Comparison of ENCODE assay signal across 10 cellular contexts in the genomic region with DNA sequence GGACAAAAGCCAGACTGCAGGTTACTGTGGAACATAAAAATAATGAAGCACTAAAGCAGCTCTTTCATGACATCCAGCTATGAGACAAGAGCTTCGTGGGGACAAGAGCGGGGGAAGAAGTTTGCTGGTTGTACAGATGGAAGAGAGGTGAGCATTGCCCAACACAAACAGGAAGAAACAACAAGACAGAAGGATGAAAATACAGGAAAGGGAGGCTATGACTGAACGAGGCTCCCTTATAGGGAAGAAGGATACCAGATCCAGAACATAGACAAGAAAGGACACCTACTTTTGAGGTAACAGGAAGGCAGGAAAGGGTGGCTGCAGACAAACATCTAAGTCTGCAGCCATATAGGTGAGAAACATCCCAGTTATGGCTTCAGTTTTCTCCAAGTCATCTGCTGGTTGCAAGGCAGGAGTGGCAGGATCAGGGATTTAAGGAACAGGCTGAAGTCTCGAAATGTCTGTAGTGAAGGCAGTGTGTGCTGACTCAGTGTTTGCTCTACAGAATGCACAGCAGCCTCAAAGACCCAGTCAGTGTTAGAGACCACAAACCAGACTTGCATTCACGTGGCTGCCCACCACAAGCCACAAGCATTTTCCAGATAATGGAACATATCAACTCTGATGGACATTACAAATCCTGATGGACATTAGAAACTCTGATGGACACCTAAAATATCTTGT. TPM values are rescaled to one million over a fixed set of nuclear protein-coding genes. Genes with fewer than 3 reads are reported as not detected.
DNase-seq lines count a peak whose midpoint lies in the region; ATAC-seq, FAIRE-seq and TF ChIP-seq lines count a peak whose summit lies in the region.
"Had no signal": no experiment of that assay in that cellular context is flagged by ENCODE, and none has a peak within 500 bp of the region (broad histone marks: within the 10 kb centered on the region; RNA-seq: fewer than 3 reads in every experiment).

No MANE protein-coding gene starts in this region.

- peaks cover 18% of the 10 kb centered on the region for H3K4me1 Mint-ChIP-seq in activated B cell treated with CpG ODN at 0.5 μM for 24 hours

- H3K27me3 ChIP-seq in hepatocyte, result no peaks in the 10 kb centered on the region
- H3K27me3 ChIP-seq: Peyer's patch had no signal

- FAIRE-seq in A549 (lab: Jason Lieb, UNC), result no peak

- peaks cover 64% of the 10 kb centered on the region for H3K4me1 ChIP-seq in A549
- H3K4me1 ChIP-seq in hepatocyte (ENCODE audit: insufficient read depth), result peaks cover 11% of the 10 kb centered on the region

- no peaks in the 10 kb centered on the region for H3K79me2 ChIP-seq in hepatocyte

- ATAC-seq in A549 (peak in 1 of 2 experiments; percentile 31; a peak in 2 of 6 replicates), activated B cell treated with CpG ODN at 0.5 μM for 24 hours (ENCODE audit: low read depth) (no peak), HG02571 (IDR thresholded peaks at IDR 0.05; ENCODE audit: unreplicated experiment) (no peak), HG03095 (IDR thresholded peaks at IDR 0.05; ENCODE audit: unreplicated experiment) (no peak)

- peak overlapping the region; percentile 11 for H3K4me3 Mint-ChIP-seq in activated B cell treated with CpG ODN at 0.5 μM for 24 hours

- TF ChIP-seq RAD21 in A549 (conservative IDR thresholded peaks at IDR 0.05 in 1 of 2, IDR thresholded peaks at IDR 0.05 in 1 of 2), result no peak

- peak overlapping the region; percentile 94 to 99 for H3K27ac ChIP-seq in A549
- no peak overlapping the region for H3K27ac ChIP-seq in hepatocyte
- H3K27ac ChIP-seq: Peyer's patch had no signal

- no peaks in the 10 kb centered on the region for H3K9me2 ChIP-seq in hepatocyte (replicated peaks; ENCODE audit: insufficient read depth)

- H3K9me3 ChIP-seq in A549 (no peaks in the 10 kb centered on the region), hepatocyte (ENCODE audit: low read depth) (no peaks in the 10 kb centered on the region)
- H3K9me3 ChIP-seq: Peyer's patch had no signal

- intact Hi-C loops in activated B cell treated with CpG ODN at 0.5 μM for 24 hours (cut with micrococcal nuclease), result loop anchor here (2.0 to 10.0 kb wide), 7 partner anchors 71 to 1568 kb away; a partner anchor contains a TSS
- intact Hi-C loops in lower leg skin (cut with DNase I; ENCODE audit: low total_unique reads), result no loop called here

- TF ChIP-seq POLR2A in A549 (IDR thresholded peaks at IDR 0.05; ENCODE audit: low read length) (no peak), lower leg skin (IDR thresholded peaks at IDR 0.05) (no peak)

- no peaks in the 10 kb centered on the region for H3K36me3 Mint-ChIP-seq in activated B cell treated with CpG ODN at 0.5 μM for 24 hours (ENCODE audit: low read depth)
- H3K36me3 Mint-ChIP-seq: mesothelial cell of epicardium had no signal

- 53% methylated on average over 5 of the region's 5 CpGs for whole genome bisulfite sequencing in A549 (ENCODE audit: missing lambda C conversion rate)
- 83% methylated on average over 5 of the region's 5 CpGs for WGBS in hepatocyte (ENCODE audit: low lambda C conversion rate, missing lambda C conversion rate)
- WGBS in lower leg skin, 2 donors, result 80 to 81% methylated on average over 5 of the region's 5 CpGs

- H3K4me2 ChIP-seq in A549, result peak overlapping the region; percentile 80
- H3K4me2 ChIP-seq in hepatocyte, result peak overlapping the region; percentile 94

- POLR2A ChIA-PET in A549 (lab: Yijun Ruan, JAX) (no interaction called here), activated B cell treated with CpG ODN at 0.5 μM for 24 hours (lab: Charles Lee) (no interaction called here)

- no peaks in the 10 kb centered on the region for H3K36me3 ChIP-seq in hepatocyte (replicated peaks; ENCODE audit: insufficient read depth, low read depth)
- H3K36me3 ChIP-seq: Peyer's patch had no signal

- DNase-seq in A549 (ENCODE audit: low read depth in 1 of 2, low spot score in 1 of 2) (no peak), GM03348 (ENCODE audit: low spot score) (peak; percentile 64), activated B cell treated with CpG ODN at 0.5 μM for 24 hours (no peak), hepatocyte (ENCODE audit: low spot score) (peak; percentile 23), NCI-H128 (lab: John Stamatoyannopoulos, UW; ENCODE audit: unreplicated experiment) (no peak), lower leg skin (ENCODE audit: low spot score in 2 of 2) (no peak)
- DNase-seq: Peyer's patch had no signal

- H3K4me3 ChIP-seq in A549 (peak overlapping the region; percentile 99), hepatocyte (no peak overlapping the region), lower leg skin (ENCODE audit: low read depth, poor library complexity, severe bottlenecking) (no peak overlapping the region)

- TF ChIP-seq CTCF in A549 (IDR thresholded peaks at IDR 0.05) (no peak), activated B cell treated with CpG ODN at 0.5 μM for 24 hours (IDR thresholded peaks at IDR 0.05) (no peak), hepatocyte (IDR thresholded peaks at IDR 0.05; ENCODE audit: poor library complexity) (no peak), lower leg skin (IDR thresholded peaks at IDR 0.05) (no peak)

- H4K20me1 ChIP-seq in hepatocyte (ENCODE audit: insufficient read depth, poor library complexity, severe bottlenecking), result no peaks in the 10 kb centered on the region

- no peak overlapping the region for H3K27ac Mint-ChIP-seq in activated B cell treated with CpG ODN at 0.5 μM for 24 hours
- H3K27ac Mint-ChIP-seq: mesothelial cell of epicardium had no signal

- CTCF ChIA-PET in A549 (lab: Yijun Ruan, JAX) (interaction anchor here (0.7 kb wide), 1 partner anchor 11 kb away, joined by 3 read pairs; no protein-coding TSS in a partner anchor), activated B cell treated with CpG ODN at 0.5 μM for 24 hours (lab: Charles Lee) (no interaction called here)

- peaks cover 12% of the 10 kb centered on the region for H3K27me3 Mint-ChIP-seq in activated B cell treated with CpG ODN at 0.5 μM for 24 hours

- H2AFZ ChIP-seq in hepatocyte, result no peak overlapping the region

- H3K9me3 Mint-ChIP-seq in activated B cell treated with CpG ODN at 0.5 μM for 24 hours, result no peaks in the 10 kb centered on the region
- H3K9me3 Mint-ChIP-seq: mesothelial cell of epicardium had no signal

- no peak for TF ChIP-seq EP300 in A549 (IDR thresholded peaks at IDR 0.05)

TF ChIP-seq in A549, 52 proteins besides CTCF, POLR2A, EP300 and RAD21:
- TF ChIP-seq MYC (IDR thresholded peaks at IDR 0.05; ENCODE audit: borderline replicate concordance, low read length) (no peak), MAFK (IDR thresholded peaks at IDR 0.05; ENCODE audit: partially characterized antibody) (peak; percentile 65)

RNA-seq across cellular contexts. Expression of a gene that starts 1.9 kb away (rescaled TPM):
- polyA plus RNA-seq in A549 (2011; rRNA removed) (8.6 and 13.0 TPM in 2 replicates), A549 (2017; fragmentation: RNase III; extraction: RNeasy Plus Mini Kit Qiagen cat#74134 plus additional on column Dnase treatment) (10.6 to 12.0 TPM (median 11.6 TPM) in 3 replicates), hepatocyte (3.7 and 6.1 TPM in 2 replicates)
- 11.5 and 15.8 TPM in 2 replicates for polyA plus RNA-seq in A549 (2012; cell fraction: cytosol; rRNA removed)
- polyA plus RNA-seq in A549 (2012; cell fraction: nucleus; rRNA removed), result 57.2 and 61.3 TPM in 2 replicates
- polyA minus RNA-seq in A549 (2011; rRNA and poly(A)+ RNA removed), result 31.3 and 41.0 TPM in 2 replicates
- total RNA-seq in activated B cell treated with CpG ODN at 0.5 μM for 24 hours (2.7 and 5.0 TPM in 2 replicates), hepatocyte (2.2 and 4.3 TPM in 2 replicates), lower leg skin (1 to 10 TPM; 4.0 to 9.6 (median 7.6) TPM)

Comparison
In these comparisons a context has a peak if more than half of its experiments do, and no peak if none do; other contexts are left out.
1. DNase-seq: peak in GM03348 (single experiment) and hepatocyte (single experiment); none in A549 (0 of 2), activated B cell treated with CpG ODN at 0.5 μM for 24 hours (single experiment), NCI-H128 (single experiment) and lower leg skin (0 of 2).